31 cellular contexts compared by ENCODE assay signal in genomic region chr7:142882338-142882678, GRCh38. TPM values are rescaled to one million over a fixed set of nuclear protein-coding genes. Genes with fewer than 3 reads are reported as not detected.
"Had no signal": no experiment of that assay in that cellular context is flagged by ENCODE, and none has a peak within 500 bp of the region (broad histone marks: within the 10 kb centered on the region; RNA-seq: fewer than 3 reads in every experiment).

No MANE protein-coding gene starts in this region.

- H3K4me3 ChIP-seq: adrenal gland, esophagus muscularis mucosa, heart right ventricle, left lung, lower lobe of right lung, ovary, psoas muscle, sigmoid colon, upper lobe of left lung had no signal

- H3K27ac ChIP-seq: adrenal gland, esophagus muscularis mucosa, foreskin keratinocyte, heart right ventricle, left lung, lower lobe of right lung, ovary, psoas muscle, sigmoid colon, upper lobe of left lung had no signal

- DNase-seq: activated CD4-positive, alpha-beta memory T cell treated with anti-CD3 and anti-CD28 coated beads for 36 hours; activated CD4-positive, alpha-beta T cell treated with anti-CD3 and anti-CD28 coated beads, Interleukin-2, amount 10 ng/mL, durations not matched to agents 24 days and 14 days; activated naive CD4-positive, alpha-beta T cell treated with anti-CD3 and anti-CD28 coated beads for 36 hours; activated naive CD8-positive, alpha-beta T cell treated with anti-CD3 and anti-CD28 coated beads for 36 hours; activated T-cell treated with anti-CD3 and anti-CD28 coated beads for 4 hours; activated T-cell treated with anti-CD3 and anti-CD28 coated beads, Interleukin-2, amount 50 U/mL, for 72 hours; caudate nucleus; foreskin keratinocyte; heart right ventricle; kidney glomerular epithelial cell; lower lobe of right lung; mesendoderm; ovary; psoas muscle; sigmoid colon; small intestine; stimulated activated CD4-positive, alpha-beta T cell treated with anti-CD3 and anti-CD28 coated beads, Interleukin-4, amount 100 ng/mL, for 24 hours; T-helper 9 cell; upper lobe of left lung had no signal

- ATAC-seq: activated CD4-positive, CD25-positive, alpha-beta regulatory T cell treated with anti-CD3 and anti-CD28 coated beads, Interleukin-2, amount 50 U/mL, for 24 hours; activated T-cell treated with anti-CD3 and anti-CD28 coated beads, Interleukin-2, amount 50 U/mL, for 72 hours; foreskin keratinocyte; heart right ventricle; left lung; lower lobe of right lung; psoas muscle; stimulated activated effector memory CD8-positive, alpha-beta T cell treated with anti-CD3 and anti-CD28 coated beads, Interleukin-12 subunit alpha, Interleukin-12 subunit beta, amount 100 ng/mL, for 72 hours had no signal

- H3K27me3 ChIP-seq: adrenal gland, foreskin keratinocyte, ovary, upper lobe of left lung had no signal

- H3K36me3 ChIP-seq: adrenal gland, esophagus muscularis mucosa, heart right ventricle, left lung, lower lobe of right lung, ovary, sigmoid colon, upper lobe of left lung had no signal

- H3K4me1 ChIP-seq: adrenal gland, esophagus muscularis mucosa, foreskin keratinocyte, heart right ventricle, left lung, lower lobe of right lung, psoas muscle, sigmoid colon, upper lobe of left lung had no signal

- FAIRE-seq: small intestine, TTC549 had no signal

- H3K9me3 ChIP-seq: adrenal gland, esophagus muscularis mucosa, heart right ventricle, left lung, lower lobe of right lung, ovary, psoas muscle, sigmoid colon, upper lobe of left lung had no signal

RNA-seq across cellular contexts. Expression of gene TRPV6, which starts 3.2 kb away (rescaled TPM):
- total RNA-seq: activated CD4-positive, alpha-beta memory T cell treated with anti-CD3 and anti-CD28 coated beads for 36 hours; activated CD4-positive, alpha-beta T cell treated with anti-CD3 and anti-CD28 coated beads, Interleukin-2, amount 10 ng/mL, durations not matched to agents 24 days and 14 days; activated naive CD4-positive, alpha-beta T cell treated with anti-CD3 and anti-CD28 coated beads for 36 hours; activated naive CD8-positive, alpha-beta T cell treated with anti-CD3 and anti-CD28 coated beads for 36 hours; chondrocyte; esophagus muscularis mucosa; glomerular endothelial cell; heart right ventricle; psoas muscle; sigmoid colon had no signal

RNA-seq across cellular contexts. Expression of gene TRPV5, which starts 51.2 kb away (rescaled TPM):
- total RNA-seq: activated CD4-positive, alpha-beta memory T cell treated with anti-CD3 and anti-CD28 coated beads for 36 hours; activated CD4-positive, alpha-beta T cell treated with anti-CD3 and anti-CD28 coated beads, Interleukin-2, amount 10 ng/mL, durations not matched to agents 24 days and 14 days; activated naive CD4-positive, alpha-beta T cell treated with anti-CD3 and anti-CD28 coated beads for 36 hours; activated naive CD8-positive, alpha-beta T cell treated with anti-CD3 and anti-CD28 coated beads for 36 hours; adrenal gland; aorta; chondrocyte; foreskin keratinocyte; glomerular endothelial cell; heart right ventricle; left lung; lower lobe of right lung; mucosa of gallbladder; ovary; sigmoid colon; subcutaneous adipose tissue; upper lobe of left lung had no signal
- polyA plus RNA-seq: adrenal gland, aorta, foreskin keratinocyte, heart right ventricle, ovary, psoas muscle had no signal

RNA-seq across cellular contexts. Expression of gene LLCFC1, which starts 57.0 kb away (rescaled TPM):
- total RNA-seq: activated CD4-positive, alpha-beta memory T cell treated with anti-CD3 and anti-CD28 coated beads for 36 hours; activated CD4-positive, alpha-beta T cell treated with anti-CD3 and anti-CD28 coated beads, Interleukin-2, amount 10 ng/mL, durations not matched to agents 24 days and 14 days; activated naive CD4-positive, alpha-beta T cell treated with anti-CD3 and anti-CD28 coated beads for 36 hours; activated naive CD8-positive, alpha-beta T cell treated with anti-CD3 and anti-CD28 coated beads for 36 hours; activated T-cell treated with anti-CD3 and anti-CD28 coated beads, Interleukin-2, amount 50 U/mL, for 72 hours; adrenal gland; aorta; chondrocyte; esophagus muscularis mucosa; foreskin keratinocyte; glomerular endothelial cell; heart right ventricle; lower lobe of right lung; mucosa of gallbladder; ovary; psoas muscle; sigmoid colon; subcutaneous adipose tissue; upper lobe of left lung had no signal
- polyA plus RNA-seq: adrenal gland, aorta, foreskin keratinocyte, heart right ventricle, ovary, psoas muscle, sigmoid colon, small intestine, thymus had no signal
